ENCODE assay signal across 8 cellular contexts in genomic region chr14:22928237-22929103, GRCh38. TPM values are rescaled to one million over a fixed set of nuclear protein-coding genes. Genes with fewer than 3 reads are reported as not detected.
DNase-seq lines count a peak whose midpoint lies in the region; ATAC-seq and TF ChIP-seq lines count a peak whose summit lies in the region.

No MANE protein-coding gene starts in this region.

- H3K9me3 ChIP-seq in iPS-18a (ENCODE audit: control insufficient read depth, low read depth, low read length), result no peaks in the 10 kb centered on the region

- H3K4me1 Mint-ChIP-seq in activated CD4-positive, alpha-beta T cell treated with anti-CD3 and anti-CD28 coated beads, Interleukin-2, amount 10 ng/mL, durations not matched to agents 7 days and 5 days, result peaks cover 27% of the 10 kb centered on the region
- H3K4me1 Mint-ChIP-seq in WTC11, result peaks cover 7% of the 10 kb centered on the region

- POLR2A ChIA-PET in activated CD4-positive, alpha-beta T cell treated with anti-CD3 and anti-CD28 coated beads, Interleukin-2, amount 10 ng/mL, durations not matched to agents 7 days and 5 days (lab: Charles Lee), result interaction anchor here (0.5 kb wide), 1 partner anchor 78 kb away, joined by 3 read pairs; no protein-coding TSS in a partner anchor
- POLR2A ChIA-PET in WTC11 (lab: Charles Lee), result interaction anchor here (0.6 to 2.3 kb wide), 11 partner anchors 9 to 145 kb away, joined by 3 to 18 read pairs (median 3); partner anchors contain the start of genes AJUBA, CDH24 and RBM23

- CTCF ChIA-PET in activated CD4-positive, alpha-beta T cell treated with anti-CD3 and anti-CD28 coated beads, Interleukin-2, amount 10 ng/mL, durations not matched to agents 7 days and 5 days (lab: Charles Lee), result interaction anchor here (0.7 to 3.2 kb wide), 21 partner anchors 10 to 372 kb away, joined by 3 to 45 read pairs (median 7); partner anchors contain the start of genes AJUBA, CDH24, DAD1 and HAUS4
- CTCF ChIA-PET in WTC11 (lab: Charles Lee), result interaction anchor here (0.7 to 3.4 kb wide), 30 partner anchors 9 to 358 kb away, joined by 3 to 43 read pairs (median 10); partner anchors contain the start of genes ACIN1, AJUBA, C14orf119 and CDH24

- H3K4me1 ChIP-seq in iPS-18a (ENCODE audit: control insufficient read depth, low read depth, low read length), result peaks cover 7% of the 10 kb centered on the region

- H3K36me3 Mint-ChIP-seq in activated CD4-positive, alpha-beta T cell treated with anti-CD3 and anti-CD28 coated beads, Interleukin-2, amount 10 ng/mL, durations not matched to agents 7 days and 5 days (ENCODE audit: low read depth), result peaks cover 24% of the 10 kb centered on the region
- H3K36me3 Mint-ChIP-seq in WTC11, result peaks cover 34% of the 10 kb centered on the region

- H3K4me3 Mint-ChIP-seq in activated CD4-positive, alpha-beta T cell treated with anti-CD3 and anti-CD28 coated beads, Interleukin-2, amount 10 ng/mL, durations not matched to agents 7 days and 5 days, result no peak overlapping the region
- no peak overlapping the region for H3K4me3 Mint-ChIP-seq in WTC11

- peak overlapping the region; percentile 87 for H3K9ac ChIP-seq in iPS-18a (ENCODE audit: low read length)

- H3K27me3 Mint-ChIP-seq in activated CD4-positive, alpha-beta T cell treated with anti-CD3 and anti-CD28 coated beads, Interleukin-2, amount 10 ng/mL, durations not matched to agents 7 days and 5 days, result no peaks in the 10 kb centered on the region
- H3K27me3 Mint-ChIP-seq in WTC11 (ENCODE audit: low read depth), result no peaks in the 10 kb centered on the region

- peaks cover 34% of the 10 kb centered on the region for H3K36me3 ChIP-seq in iPS-18a (ENCODE audit: control insufficient read depth, low read depth, low read length)

- no peaks in the 10 kb centered on the region for H3K27me3 ChIP-seq in iPS-18a (ENCODE audit: control insufficient read depth, insufficient read depth, low read length)

- ATAC-seq in WTC11 (no peak), HG02852 (IDR thresholded peaks at IDR 0.05; ENCODE audit: unreplicated experiment) (no peak)

- H3K9me3 Mint-ChIP-seq in activated CD4-positive, alpha-beta T cell treated with anti-CD3 and anti-CD28 coated beads, Interleukin-2, amount 10 ng/mL, durations not matched to agents 7 days and 5 days, result no peaks in the 10 kb centered on the region
- no peaks in the 10 kb centered on the region for H3K9me3 Mint-ChIP-seq in WTC11

- H3K4me3 ChIP-seq in iPS-18a (ENCODE audit: low read length), result peak overlapping the region; percentile 79

- no peak for TF ChIP-seq CTCF in WTC11 (IDR thresholded peaks at IDR 0.05)

- no peak overlapping the region for H3K27ac Mint-ChIP-seq in activated CD4-positive, alpha-beta T cell treated with anti-CD3 and anti-CD28 coated beads, Interleukin-2, amount 10 ng/mL, durations not matched to agents 7 days and 5 days
- H3K27ac Mint-ChIP-seq in WTC11, result no peak overlapping the region; the same call in 1 of the 2 replicates

- DNase-seq in activated CD4-positive, alpha-beta T cell treated with anti-CD3 and anti-CD28 coated beads, Interleukin-2, amount 10 ng/mL, durations not matched to agents 7 days and 5 days, result peak; percentile 16
- DNase-seq in activated CD4-positive, alpha-beta T cell treated with anti-CD3 and anti-CD28 coated beads for 48 hours, result no peak
- DNase-seq in WTC11 (ENCODE audit: low spot score) (no peak), NCI-H187 (lab: John Stamatoyannopoulos, UW) (no peak), SHP77 treated with DMSO at 0.1 percent for 48 hours (lab: John Stamatoyannopoulos, UW) (no peak)

- H3K27ac ChIP-seq in iPS-18a (ENCODE audit: low read length) (peak overlapping the region; percentile 89), temporal lobe (ENCODE audit: low read depth, low read length) (peak overlapping the region; percentile 83)

TF ChIP-seq in WTC11, 78 proteins besides CTCF, POLR2A, EP300 and RAD21:
- TF ChIP-seq ZNF671 (CRISPR knock-in tag; IDR thresholded peaks at IDR 0.05) (0 out of 2 replicates have a peak, but pooled peaks have one; percentile 42), ESRRA (CRISPR knock-in tag; IDR thresholded peaks at IDR 0.05; ENCODE audit: borderline replicate concordance) (no peak)

RNA-seq across cellular contexts. Expression of gene PRMT5, which starts 0.7 kb away (rescaled TPM):
- 10 to 100 TPM; 52.6 to 56.8 TPM for total RNA-seq in activated CD4-positive, alpha-beta T cell treated with anti-CD3 and anti-CD28 coated beads, Interleukin-2, amount 10 ng/mL, durations not matched to agents 7 days and 5 days
- 119 to 124 TPM (median 123 TPM) in 3 replicates for total RNA-seq in WTC11 (2021)
- 44.0 TPM for total RNA-seq in temporal lobe

RNA-seq across cellular contexts. Expression of gene RBM23, which starts 9.5 kb away (rescaled TPM):
- total RNA-seq in activated CD4-positive, alpha-beta T cell treated with anti-CD3 and anti-CD28 coated beads, Interleukin-2, amount 10 ng/mL, durations not matched to agents 7 days and 5 days, result 10 to 100 TPM; 79.0 to 79.6 TPM
- total RNA-seq in WTC11 (2021) (42.4 to 49.4 TPM (median 47.4 TPM) in 3 replicates), temporal lobe (66.6 TPM)

RNA-seq across cellular contexts. Expression of gene HAUS4, which starts 28.4 kb away (rescaled TPM):
- total RNA-seq in activated CD4-positive, alpha-beta T cell treated with anti-CD3 and anti-CD28 coated beads, Interleukin-2, amount 10 ng/mL, durations not matched to agents 7 days and 5 days, result 10 to 100 TPM; 67.4 to 68.6 TPM
- 52.4 to 57.6 TPM (median 53.5 TPM) in 3 replicates for total RNA-seq in WTC11 (2021)
- total RNA-seq in temporal lobe, result 17.9 TPM

RNA-seq across cellular contexts. Expression of gene REM2, which starts 45.4 kb away (rescaled TPM):
- total RNA-seq in activated CD4-positive, alpha-beta T cell treated with anti-CD3 and anti-CD28 coated beads, Interleukin-2, amount 10 ng/mL, durations not matched to agents 7 days and 5 days, result under 1 TPM; 0.52 to 0.69 TPM
- total RNA-seq in WTC11 (2021), result 1.1 to 1.5 TPM (median 1.5 TPM) in 3 replicates
- total RNA-seq in temporal lobe, result 2.0 TPM

RNA-seq across cellular contexts. Expression of gene AJUBA, which starts 53.9 kb away (rescaled TPM):
- 1 to 10 TPM; 1.3 to 1.4 TPM for total RNA-seq in activated CD4-positive, alpha-beta T cell treated with anti-CD3 and anti-CD28 coated beads, Interleukin-2, amount 10 ng/mL, durations not matched to agents 7 days and 5 days
- 28.8 to 35.8 TPM (median 33.8 TPM) in 3 replicates for total RNA-seq in WTC11 (2021)
- total RNA-seq in temporal lobe, result 2.0 TPM
